8 cellular contexts compared by ENCODE assay signal in the genomic region with DNA sequence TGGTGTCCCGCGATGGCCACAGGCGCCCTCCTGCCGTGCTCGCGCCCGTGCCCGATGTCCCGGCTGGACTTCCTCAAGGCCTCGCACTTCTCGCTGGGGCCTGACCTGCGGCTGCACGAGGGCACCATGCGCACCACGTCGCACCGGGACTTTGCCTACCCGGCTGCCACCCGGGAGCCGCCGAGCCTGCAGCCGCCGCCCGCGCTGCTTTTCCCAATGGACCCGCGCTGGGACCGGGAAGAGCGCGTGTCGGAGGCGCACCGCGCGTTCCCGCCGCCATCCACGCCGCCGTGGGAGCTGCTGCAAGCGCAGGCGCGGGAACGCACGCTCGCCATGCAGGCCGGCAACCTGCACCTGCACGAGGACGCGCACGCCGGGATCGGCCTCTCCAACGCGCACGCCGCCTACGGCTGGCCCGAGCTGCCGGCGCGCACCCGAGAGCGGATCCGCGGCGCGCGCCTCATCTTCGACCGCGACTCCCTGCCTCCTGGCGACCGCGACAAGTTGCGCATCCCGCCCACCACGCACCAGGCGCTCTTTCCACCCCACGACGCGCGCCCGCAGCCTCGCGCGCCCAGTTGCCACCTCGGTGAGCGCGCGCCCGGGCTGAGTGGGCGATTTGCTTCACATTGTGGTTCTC. TPM values are rescaled to one million over a fixed set of nuclear protein-coding genes. Genes with fewer than 3 reads are reported as not detected.
DNase-seq lines count a peak whose midpoint lies in the region; ATAC-seq and TF ChIP-seq lines count a peak whose summit lies in the region.

No MANE protein-coding gene starts in this region.

- H3K27me3 ChIP-seq in colonic mucosa (peaks cover 16% of the 10 kb centered on the region), lower lobe of right lung (ENCODE audit: low read depth) (peaks cover 28% of the 10 kb centered on the region)

- H3K27ac Mint-ChIP-seq in T-helper 2 cell treated with Interferon-gamma antibody and Interleukin-4, amounts not matched to agents 5 μg/mL and 100 μg/mL, for 36 hours = no peak overlapping the region

- H3K9me3 Mint-ChIP-seq in T-helper 2 cell treated with Interferon-gamma antibody and Interleukin-4, amounts not matched to agents 5 μg/mL and 100 μg/mL, for 36 hours = no peaks in the 10 kb centered on the region

- H3K4me1 Mint-ChIP-seq in T-helper 2 cell treated with Interferon-gamma antibody and Interleukin-4, amounts not matched to agents 5 μg/mL and 100 μg/mL, for 36 hours (ENCODE audit: low read depth) = peaks cover 1% of the 10 kb centered on the region

- TF ChIP-seq CTCF in colonic mucosa (IDR thresholded peaks at IDR 0.05) (no peak), lower lobe of right lung (IDR thresholded peaks at IDR 0.05) (no peak)

- peak overlapping the region; percentile 36 for H3K4me3 Mint-ChIP-seq in T-helper 2 cell treated with Interferon-gamma antibody and Interleukin-4, amounts not matched to agents 5 μg/mL and 100 μg/mL, for 36 hours

- H3K9me3 ChIP-seq in colonic mucosa (no peaks in the 10 kb centered on the region), lower lobe of right lung (no peaks in the 10 kb centered on the region)

- H3K27ac ChIP-seq in colonic mucosa (no peak overlapping the region), lower lobe of right lung (no peak overlapping the region)

- no peaks in the 10 kb centered on the region for H3K36me3 Mint-ChIP-seq in T-helper 2 cell treated with Interferon-gamma antibody and Interleukin-4, amounts not matched to agents 5 μg/mL and 100 μg/mL, for 36 hours (ENCODE audit: low read depth)

- H3K4me3 ChIP-seq in colonic mucosa (peak overlapping the region; percentile 35), lower lobe of right lung (peak overlapping the region; percentile 49)

- DNase-seq in DMS 273 (lab: John Stamatoyannopoulos, UW; ENCODE audit: unreplicated experiment) (peak; percentile 95), NCI-H1105 (lab: John Stamatoyannopoulos, UW) (peak; percentile 88), colonic mucosa (peak; percentile 77), lower lobe of right lung (peak; percentile 59), amniotic stem cell (lab: John Stamatoyannopoulos, UW) (no peak)
- DNase-seq in T-helper 2 cell treated with Interferon-gamma antibody and Interleukin-4, amounts not matched to agents 5 μg/mL and 100 μg/mL, for 36 hours (ENCODE audit: low spot score) = peak; percentile 77
- DNase-seq in stimulated activated CD8-positive, alpha-beta memory T cell treated with anti-CD3 and anti-CD28 coated beads, Interleukin-2, amount 100 ng/mL, for 48 hours (ENCODE audit: low read depth in 2 of 2) = peak; percentile 43 to 48

- H3K9ac ChIP-seq in colonic mucosa (ENCODE audit: low read depth in 2 of 2, low read length in 2 of 2) = peak overlapping the region in 1 of 2 donors; percentile 35

- intact Hi-C loops in colonic mucosa (cut with DNase I) (no loop called here), lower lobe of right lung (cut with DNase I) (no loop called here)

- H3K36me3 ChIP-seq in colonic mucosa = no peaks in the 10 kb centered on the region
- H3K36me3 ChIP-seq in lower lobe of right lung = no peaks in the 10 kb centered on the region

- H3K4me1 ChIP-seq in colonic mucosa (peaks cover 6% of the 10 kb centered on the region), lower lobe of right lung (peaks cover 18% of the 10 kb centered on the region)

- ATAC-seq in lower lobe of right lung (peak; percentile 59 to 69), HG03439 (IDR thresholded peaks at IDR 0.05; ENCODE audit: unreplicated experiment) (no peak)

- H3K27me3 Mint-ChIP-seq in T-helper 2 cell treated with Interferon-gamma antibody and Interleukin-4, amounts not matched to agents 5 μg/mL and 100 μg/mL, for 36 hours (ENCODE audit: low read depth) = peaks cover 48% of the 10 kb centered on the region

RNA-seq across cellular contexts. Expression of gene PEX11G, which starts 12.1 kb away (rescaled TPM):
- total RNA-seq in colonic mucosa = 1 to 10 TPM; 5.7 to 6.6 TPM
- 3.8 TPM for total RNA-seq in lower lobe of right lung

RNA-seq across cellular contexts. Expression of gene ZNF358, which starts 15.0 kb away (rescaled TPM):
- total RNA-seq in colonic mucosa (10 to 100 TPM; 20.2 to 44.1 TPM), lower lobe of right lung (54.9 TPM)

RNA-seq across cellular contexts. Expression of gene MCOLN1, which starts 21.5 kb away (rescaled TPM):
- 10 to 100 TPM; 17.8 to 26.5 TPM for total RNA-seq in colonic mucosa
- 79.0 TPM for total RNA-seq in lower lobe of right lung

RNA-seq across cellular contexts. Expression of gene PNPLA6, which starts 34.6 kb away (rescaled TPM):
- 100 to 1,000 TPM in 1 of 2 donors, 10 to 100 TPM in 1; 93.0 to 131 TPM for total RNA-seq in colonic mucosa
- 289 TPM for total RNA-seq in lower lobe of right lung
